In the genomic region with DNA sequence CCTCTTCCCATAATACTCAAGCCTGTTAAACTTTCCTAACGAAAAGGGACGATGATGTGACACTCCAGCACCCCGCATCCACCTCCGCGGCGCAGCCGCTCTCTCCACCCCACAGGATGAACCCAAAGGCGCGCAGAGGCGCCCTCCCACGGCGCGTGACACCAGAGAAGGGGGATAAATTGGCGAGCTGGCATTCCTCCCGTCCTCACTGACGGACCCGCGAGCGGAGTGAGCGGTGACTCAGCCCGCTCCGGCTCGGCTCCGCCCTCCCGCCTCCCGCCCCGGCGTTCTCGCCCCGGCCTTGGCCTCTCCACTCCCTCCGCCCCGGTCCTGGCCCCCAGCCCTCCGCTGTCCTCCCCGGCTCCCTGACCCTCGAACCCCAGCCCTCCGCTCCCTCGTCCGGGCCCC, we compare ENCODE assay signal across 8 cellular contexts. TPM values are rescaled to one million over a fixed set of nuclear protein-coding genes. Genes with fewer than 3 reads are reported as not detected.
DNase-seq lines count a peak whose midpoint lies in the region; ATAC-seq and TF ChIP-seq lines count a peak whose summit lies in the region.

No MANE protein-coding gene starts in this region.

- H3K27ac ChIP-seq in smooth muscle cell (ENCODE audit: low read depth): peak overlapping the region; percentile 86

- H2AFZ ChIP-seq in smooth muscle cell (ENCODE audit: low read depth): peak overlapping the region; percentile 95

- H3K9me3 Mint-ChIP-seq in MCF 10A (ENCODE audit: unreplicated experiment): no peaks in the 10 kb centered on the region

- peak overlapping the region; percentile 98 for H3K4me2 ChIP-seq in smooth muscle cell

- H3K27me3 Mint-ChIP-seq in MCF 10A (ENCODE audit: insufficient read depth, unreplicated experiment): no peaks in the 10 kb centered on the region

- CTCF ChIA-PET in MCF 10A (lab: Yijun Ruan, JAX): no interaction called here

- ATAC-seq in HG02678 (IDR thresholded peaks at IDR 0.05; ENCODE audit: unreplicated experiment): peak; percentile 40

- H3F3A ChIP-seq in smooth muscle cell (ENCODE audit: low read depth): peaks cover 19% of the 10 kb centered on the region

- peak overlapping the region; percentile 90 for H3K27ac Mint-ChIP-seq in MCF 10A (ENCODE audit: low read depth, unreplicated experiment)

- H3K36me3 ChIP-seq in smooth muscle cell (ENCODE audit: low read depth): no peaks in the 10 kb centered on the region

- POLR2A ChIA-PET in MCF 10A (lab: Yijun Ruan, JAX): interaction anchor here (1.0 to 2.0 kb wide), 3 partner anchors 17 to 102 kb away, joined by 3 to 5 read pairs (median 4); a partner anchor contains a TSS

- no peaks in the 10 kb centered on the region for H3K36me3 Mint-ChIP-seq in MCF 10A (ENCODE audit: insufficient read depth, unreplicated experiment)

- peak overlapping the region; percentile 92 for H3K4me3 Mint-ChIP-seq in MCF 10A (ENCODE audit: unreplicated experiment)

- intact Hi-C loops in MCF 10A (cut with micrococcal nuclease): no loop called here

- DNase-seq in NCI-H1436 (lab: John Stamatoyannopoulos, UW) (peak; percentile 72), NCI-H1436 treated with DMSO at 0.1 percent for 48 hours (lab: John Stamatoyannopoulos, UW) (no peak), NCI-H128 (lab: John Stamatoyannopoulos, UW; ENCODE audit: unreplicated experiment) (peak; percentile 43), UCSD-AML1 (lab: John Stamatoyannopoulos, UW; ENCODE audit: unreplicated experiment) (peak; percentile 89), MCF 10A (ENCODE audit: unreplicated experiment) (peak; percentile 75), iPS-NIHi7 (ENCODE audit: extremely low spot score) (peak; percentile 94), smooth muscle cell (lab: John Stamatoyannopoulos, UW; ENCODE audit: unreplicated experiment) (peak; percentile 73)

- peak overlapping the region; percentile 89 for H3K9ac ChIP-seq in smooth muscle cell (ENCODE audit: low read depth)

- H3K79me2 ChIP-seq in smooth muscle cell (ENCODE audit: low read depth): peaks cover 33% of the 10 kb centered on the region

- peaks cover 11% of the 10 kb centered on the region for H3K4me1 Mint-ChIP-seq in MCF 10A (ENCODE audit: insufficient read depth, unreplicated experiment)

- peaks cover 13% of the 10 kb centered on the region for H3K4me1 ChIP-seq in smooth muscle cell (ENCODE audit: low read depth)

- under 1% methylated on average over 19 of the region's 38 CpGs for WGBS in smooth muscle cell (ENCODE audit: low lambda C conversion rate)

- H3K4me3 ChIP-seq in smooth muscle cell: peak overlapping the region; percentile 96

- TF ChIP-seq CTCF in MCF 10A (IDR thresholded peaks at IDR 0.05; ENCODE audit: unreplicated experiment) (no peak), smooth muscle cell (IDR thresholded peaks at IDR 0.05; ENCODE audit: borderline replicate concordance, insufficient read depth, poor library complexity, severe bottlenecking) (no peak)

- no peaks in the 10 kb centered on the region for H3K27me3 ChIP-seq in smooth muscle cell (ENCODE audit: low read depth)

- BruUV-seq in MCF 10A (replicated peaks; lab: Mats Ljungman, UMichigan): no TSS peak

- no peaks in the 10 kb centered on the region for H3K9me3 ChIP-seq in smooth muscle cell (replicated peaks; ENCODE audit: low read depth)

- H4K20me1 ChIP-seq in smooth muscle cell (ENCODE audit: low read depth): peaks cover 8% of the 10 kb centered on the region

RNA-seq across cellular contexts. Expression of a gene that starts 0.6 kb away (rescaled TPM):
- 28.1 and 35.7 TPM in 2 replicates for total RNA-seq in MCF 10A (2022)
- total RNA-seq in smooth muscle cell: 11.6 and 12.4 TPM in 2 replicates
- 9.4 and 9.6 TPM in 2 replicates for polyA plus RNA-seq in smooth muscle cell
